Comparison of ENCODE assay signal across 19 cellular contexts in the genomic region with DNA sequence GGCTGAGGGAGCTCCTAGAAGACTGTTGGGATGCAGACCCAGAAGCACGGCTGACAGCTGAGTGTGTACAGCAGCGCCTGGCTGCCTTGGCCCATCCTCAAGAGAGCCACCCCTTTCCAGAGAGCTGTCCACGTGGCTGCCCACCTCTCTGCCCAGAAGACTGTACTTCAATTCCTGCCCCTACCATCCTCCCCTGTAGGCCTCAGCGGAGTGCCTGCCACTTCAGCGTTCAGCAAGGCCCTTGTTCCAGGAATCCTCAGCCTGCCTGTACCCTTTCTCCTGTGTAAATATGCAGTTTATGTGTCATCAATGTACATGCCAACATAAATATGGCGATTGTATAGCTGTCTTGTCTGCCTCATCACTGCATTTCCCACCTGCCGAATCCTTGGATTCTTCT. TPM values are rescaled to one million over a fixed set of nuclear protein-coding genes. Genes with fewer than 3 reads are reported as not detected.
"Had no signal": no experiment of that assay in that cellular context is flagged by ENCODE, and none has a peak within 500 bp of the region (broad histone marks: within the 10 kb centered on the region; RNA-seq: fewer than 3 reads in every experiment).

No MANE protein-coding gene starts in this region.

- FAIRE-seq: endometrium, urothelium cell line had no signal

- H3K4me1 Mint-ChIP-seq: activated naive CD4-positive, alpha-beta T cell treated with anti-CD3 and anti-CD28 coated beads, Interleukin-2, amount 10 ng/mL, durations not matched to agents 7 days and 5 days; memory B cell had no signal

- H3K4me3 ChIP-seq: colonic mucosa had no signal

- H3K27me3 ChIP-seq: colonic mucosa, neutrophil had no signal

- H3K4me3 Mint-ChIP-seq: activated naive CD4-positive, alpha-beta T cell treated with anti-CD3 and anti-CD28 coated beads, Interleukin-2, amount 10 ng/mL, durations not matched to agents 7 days and 5 days; memory B cell; naive thymus-derived CD8-positive, alpha-beta T cell had no signal

- H3K4me1 ChIP-seq: colonic mucosa had no signal

- ATAC-seq: esophagus mucosa; left ventricle myocardium superior; naive thymus-derived CD8-positive, alpha-beta T cell; right cardiac atrium had no signal

- H3K9me3 Mint-ChIP-seq: activated naive CD4-positive, alpha-beta T cell treated with anti-CD3 and anti-CD28 coated beads, Interleukin-2, amount 10 ng/mL, durations not matched to agents 7 days and 5 days; memory B cell; naive thymus-derived CD8-positive, alpha-beta T cell had no signal

- H3K36me3 ChIP-seq: colonic mucosa, neutrophil had no signal

- H3K27ac ChIP-seq: colonic mucosa, neutrophil had no signal

- H3K9me3 ChIP-seq: colonic mucosa, neutrophil had no signal

- H3K27me3 Mint-ChIP-seq: memory B cell; naive thymus-derived CD8-positive, alpha-beta T cell; progenitor cell of endocrine pancreas had no signal

- DNase-seq: activated CD4-positive, CD25-positive, alpha-beta regulatory T cell treated with anti-CD3 and anti-CD28 coated beads, Interleukin-2, amount 50 U/mL, for 72 hours; activated naive CD4-positive, alpha-beta T cell treated with anti-CD3 and anti-CD28 coated beads, Interleukin-2, amount 10 ng/mL, durations not matched to agents 7 days and 5 days; activated T-cell treated with anti-CD3 and anti-CD28 coated beads for 4 hours; central memory CD4-positive, alpha-beta T cell; colonic mucosa; hypothalamus; kidney glomerular epithelial cell; left ventricle myocardium superior; naive thymus-derived CD8-positive, alpha-beta T cell; right cardiac atrium; stimulated activated CD4-positive, alpha-beta T cell treated with anti-CD3 and anti-CD28 coated beads, Interleukin-1b, Interleukin-23, amount 100 ng/mL, for 48 hours had no signal

- H3K36me3 Mint-ChIP-seq: activated naive CD4-positive, alpha-beta T cell treated with anti-CD3 and anti-CD28 coated beads, Interleukin-2, amount 10 ng/mL, durations not matched to agents 7 days and 5 days; memory B cell; naive thymus-derived CD8-positive, alpha-beta T cell had no signal

- H3K27ac Mint-ChIP-seq: activated naive CD4-positive, alpha-beta T cell treated with anti-CD3 and anti-CD28 coated beads, Interleukin-2, amount 10 ng/mL, durations not matched to agents 7 days and 5 days; memory B cell; progenitor cell of endocrine pancreas had no signal

RNA-seq across cellular contexts. Expression of a gene that starts 7.5 kb away (rescaled TPM):
- total RNA-seq: esophagus mucosa; fibroblast of villous mesenchyme; left ventricle myocardium superior; naive thymus-derived CD8-positive, alpha-beta T cell; T-helper 1 cell treated with Interleukin-12 subunit alpha and Interleukin-12 subunit beta and Interleukin-4 antibody, amounts not matched to agents 30 ng/mL and 1 ng/mL, for 36 hours had no signal
- polyA plus RNA-seq: naive thymus-derived CD8-positive, alpha-beta T cell had no signal
